ENCODE assay signal across 19 cellular contexts in the genomic region with DNA sequence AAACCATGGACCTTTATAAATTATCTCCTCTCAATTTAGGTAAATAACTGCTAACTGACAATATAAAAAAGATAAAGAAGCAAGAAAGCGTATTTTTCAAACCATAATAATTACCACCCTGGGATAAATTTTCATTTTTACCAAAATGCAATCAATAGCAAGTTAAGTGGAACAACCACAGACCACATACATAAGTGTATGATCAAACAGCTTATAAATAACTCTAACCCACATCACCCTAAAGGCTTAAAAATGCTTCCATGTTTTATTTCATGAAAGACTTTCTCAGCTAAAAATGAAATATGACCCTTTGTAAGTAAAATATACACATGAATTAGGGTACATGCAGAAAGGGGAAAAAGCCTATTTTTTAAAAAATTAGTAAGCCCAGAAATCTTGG.
DNase-seq lines count a peak whose midpoint lies in the region; ATAC-seq and TF ChIP-seq lines count a peak whose summit lies in the region.
"Had no signal": no experiment of that assay in that cellular context is flagged by ENCODE, and none has a peak within 500 bp of the region (broad histone marks: within the 10 kb centered on the region; RNA-seq: fewer than 3 reads in every experiment).

No MANE protein-coding gene starts in this region.

- H3K4me1 ChIP-seq in HEK293 (ENCODE audit: control insufficient read depth, insufficient read depth, low read length): peaks cover 26% of the 10 kb centered on the region

- DNase-seq in SK-N-MC (ENCODE audit: low read depth, low spot score) (peak; percentile 3), DMS79 (lab: John Stamatoyannopoulos, UW) (no peak), NCI-H510A treated with DMSO at 0.1 percent for 48 hours (lab: John Stamatoyannopoulos, UW) (no peak)
- DNase-seq: Calu3, DMS153, H7, MV-4-11, NCI-H1105 treated with DMSO at 0.1 percent for 48 hours, NCI-H146, NCI-H1930, NCI-H2107, NCI-H524 treated with DMSO at 0.1 percent for 48 hours, PC-3 had no signal

- peak; percentile 36 for ATAC-seq in GM18502 (IDR thresholded peaks at IDR 0.05; ENCODE audit: poor library complexity, unreplicated experiment)
- ATAC-seq in HG02763 (IDR thresholded peaks at IDR 0.05; ENCODE audit: unreplicated experiment): no peak
- no peak for ATAC-seq in HG02970 (IDR thresholded peaks at IDR 0.05; ENCODE audit: low FRiP score, unreplicated experiment)
- ATAC-seq: K562, PC-3, SK-N-SH treated with all-trans-retinoic acid at 6 μM for 48 hours had no signal

- H3K27ac ChIP-seq in HEK293 (ENCODE audit: extremely low read depth, low read depth, low read length): no peak overlapping the region
- H3K27ac ChIP-seq in SK-N-MC: no peak overlapping the region

- H3K4me3 ChIP-seq in HEK293 (ENCODE audit: low read depth, low read length): no peak overlapping the region
- no peak overlapping the region for H3K4me3 ChIP-seq in SK-N-MC
- H3K4me3 ChIP-seq: K562 had no signal

- CTCF ChIA-PET in HEK293 (lab: Yijun Ruan, JAX): no interaction called here

- no peak for TF ChIP-seq CTCF in HEK293 (tag by site-specific recombination; IDR thresholded peaks at IDR 0.05)

- POLR2A ChIA-PET in HEK293 (lab: Yijun Ruan, JAX): no interaction called here

- H3K9ac ChIP-seq in SK-N-MC (ENCODE audit: insufficient read length): no peak overlapping the region

- H3K9me3 ChIP-seq in HEK293 (ENCODE audit: control insufficient read depth, insufficient read depth, low read depth, low read length) (no peaks in the 10 kb centered on the region), SK-N-MC (ENCODE audit: low read depth, low read length) (no peaks in the 10 kb centered on the region)

- no peaks in the 10 kb centered on the region for H3K36me3 ChIP-seq in HEK293 (ENCODE audit: control insufficient read depth in 2 of 2, insufficient read depth in 1 of 2, low read length in 2 of 2)
- H3K36me3 ChIP-seq in SK-N-MC (ENCODE audit: insufficient read depth, low read length): no peaks in the 10 kb centered on the region

TF ChIP-seq in HEK293, 187 proteins besides CTCF, POLR2A, EP300 and RAD21:
- TF ChIP-seq, protein P1, sequence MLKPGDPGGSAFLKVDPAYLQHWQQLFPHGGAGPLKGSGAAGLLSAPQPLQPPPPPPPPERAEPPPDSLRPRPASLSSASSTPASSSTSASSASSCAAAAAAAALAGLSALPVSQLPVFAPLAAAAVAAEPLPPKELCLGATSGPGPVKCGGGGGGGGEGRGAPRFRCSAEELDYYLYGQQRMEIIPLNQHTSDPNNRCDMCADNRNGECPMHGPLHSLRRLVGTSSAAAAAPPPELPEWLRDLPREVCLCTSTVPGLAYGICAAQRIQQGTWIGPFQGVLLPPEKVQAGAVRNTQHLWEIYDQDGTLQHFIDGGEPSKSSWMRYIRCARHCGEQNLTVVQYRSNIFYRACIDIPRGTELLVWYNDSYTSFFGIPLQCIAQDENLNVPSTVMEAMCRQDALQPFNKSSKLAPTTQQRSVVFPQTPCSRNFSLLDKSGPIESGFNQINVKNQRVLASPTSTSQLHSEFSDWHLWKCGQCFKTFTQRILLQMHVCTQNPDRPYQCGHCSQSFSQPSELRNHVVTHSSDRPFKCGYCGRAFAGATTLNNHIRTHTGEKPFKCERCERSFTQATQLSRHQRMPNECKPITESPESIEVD (tag by site-specific recombination; IDR thresholded peaks at IDR 0.05): peak; percentile 62
- TF ChIP-seq, protein P2, sequence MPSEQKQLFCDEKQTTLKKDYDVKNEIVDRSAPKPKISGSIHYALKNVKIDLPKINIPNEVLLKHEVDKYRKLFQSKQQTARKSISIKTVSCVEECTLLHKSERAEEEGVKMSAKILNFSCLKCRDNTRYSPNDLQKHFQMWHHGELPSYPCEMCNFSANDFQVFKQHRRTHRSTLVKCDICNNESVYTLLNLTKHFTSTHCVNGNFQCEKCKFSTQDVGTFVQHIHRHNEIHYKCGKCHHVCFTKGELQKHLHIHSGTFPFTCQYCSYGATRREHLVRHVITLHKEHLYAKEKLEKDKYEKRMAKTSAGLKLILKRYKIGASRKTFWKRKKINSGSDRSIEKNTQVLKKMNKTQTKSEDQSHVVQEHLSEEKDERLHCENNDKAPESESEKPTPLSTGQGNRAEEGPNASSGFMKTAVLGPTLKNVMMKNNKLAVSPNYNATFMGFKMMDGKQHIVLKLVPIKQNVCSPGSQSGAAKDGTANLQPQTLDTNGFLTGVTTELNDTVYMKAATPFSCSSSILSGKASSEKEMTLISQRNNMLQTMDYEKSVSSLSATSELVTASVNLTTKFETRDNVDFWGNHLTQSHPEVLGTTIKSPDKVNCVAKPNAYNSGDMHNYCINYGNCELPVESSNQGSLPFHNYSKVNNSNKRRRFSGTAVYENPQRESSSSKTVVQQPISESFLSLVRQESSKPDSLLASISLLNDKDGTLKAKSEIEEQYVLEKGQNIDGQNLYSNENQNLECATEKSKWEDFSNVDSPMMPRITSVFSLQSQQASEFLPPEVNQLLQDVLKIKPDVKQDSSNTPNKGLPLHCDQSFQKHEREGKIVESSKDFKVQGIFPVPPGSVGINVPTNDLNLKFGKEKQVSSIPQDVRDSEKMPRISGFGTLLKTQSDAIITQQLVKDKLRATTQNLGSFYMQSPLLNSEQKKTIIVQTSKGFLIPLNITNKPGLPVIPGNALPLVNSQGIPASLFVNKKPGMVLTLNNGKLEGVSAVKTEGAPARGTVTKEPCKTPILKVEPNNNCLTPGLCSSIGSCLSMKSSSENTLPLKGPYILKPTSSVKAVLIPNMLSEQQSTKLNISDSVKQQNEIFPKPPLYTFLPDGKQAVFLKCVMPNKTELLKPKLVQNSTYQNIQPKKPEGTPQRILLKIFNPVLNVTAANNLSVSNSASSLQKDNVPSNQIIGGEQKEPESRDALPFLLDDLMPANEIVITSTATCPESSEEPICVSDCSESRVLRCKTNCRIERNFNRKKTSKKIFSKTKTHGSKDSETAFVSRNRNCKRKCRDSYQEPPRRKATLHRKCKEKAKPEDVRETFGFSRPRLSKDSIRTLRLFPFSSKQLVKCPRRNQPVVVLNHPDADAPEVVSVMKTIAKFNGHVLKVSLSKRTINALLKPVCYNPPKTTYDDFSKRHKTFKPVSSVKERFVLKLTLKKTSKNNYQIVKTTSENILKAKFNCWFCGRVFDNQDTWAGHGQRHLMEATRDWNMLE (tag by site-specific recombination; conservative IDR thresholded peaks at IDR 0.05; ENCODE audit: low read depth): no peak
